In genomic region chr10:101046332-101047238, GRCh38 we compare ENCODE assay signal across 17 cellular contexts. TPM values are rescaled to one million over a fixed set of nuclear protein-coding genes. Genes with fewer than 3 reads are reported as not detected.
DNase-seq lines count a peak whose midpoint lies in the region; ATAC-seq, FAIRE-seq and TF ChIP-seq lines count a peak whose summit lies in the region.
"Had no signal": no experiment of that assay in that cellular context is flagged by ENCODE, and none has a peak within 500 bp of the region (broad histone marks: within the 10 kb centered on the region; RNA-seq: fewer than 3 reads in every experiment).

No MANE protein-coding gene starts in this region.

- peak overlapping the region; percentile 28 for H3K4me3 Mint-ChIP-seq in neural crest cell
- H3K4me3 Mint-ChIP-seq: activated CD8-positive, alpha-beta T cell treated with anti-CD3 and anti-CD28 coated beads for 36 hours had no signal

- H3K27me3 Mint-ChIP-seq in neural crest cell (ENCODE audit: low read depth) = peaks cover 76% of the 10 kb centered on the region

- H2BK5ac ChIP-seq in H1 (ENCODE audit: low read depth, low read length) = no peak overlapping the region; the same call in 1 of the 2 replicates

- no peak overlapping the region for H4K91ac ChIP-seq in H1 (replicated peaks; ENCODE audit: insufficient read length, low read length)

- H3K18ac ChIP-seq in H1 (ENCODE audit: extremely low read depth, low read length) = peak overlapping the region; percentile 41; the same call in 1 of the 2 replicates

- peaks cover 5% of the 10 kb centered on the region; the same call in 1 of the 2 replicates for H3K23me2 ChIP-seq in H1 (ENCODE audit: low read depth, low read length)

- no peak overlapping the region; a peak in 1 of 7 replicates for H3K9ac ChIP-seq in H1 (replicated peaks in 1 of 4; ENCODE audit: extremely low read depth in 1 of 4, low read depth in 3 of 4, low read length in 3 of 4)

- peaks cover 45 to 79% (median 70%) of the 10 kb centered on the region in 4 experiments for H3K27me3 ChIP-seq in H1 (replicated peaks in 1 of 4; ENCODE audit: control insufficient read depth in 3 of 4, extremely low read depth in 1 of 4, insufficient read depth in 3 of 4, low read length in 3 of 4)

- no peak for TF ChIP-seq RAD21 in H1 (IDR thresholded peaks at IDR 0.05 in 1 of 2, conservative IDR thresholded peaks at IDR 0.05 in 1 of 2; ENCODE audit: low read depth in 2 of 2, low read length in 2 of 2)

- H3K79me1 ChIP-seq in H1 (ENCODE audit: low read depth, low read length) = no peaks in the 10 kb centered on the region

- POLR2A ChIA-PET in H1 (lab: Charles Lee; ENCODE audit: partially characterized antibody) = interaction anchor here (1.1 to 8.1 kb wide), 3 partner anchors 12 to 90 kb away, joined by 4 to 85 read pairs (median 6); partner anchors contain the start of gene KAZALD1

- no peaks in the 10 kb centered on the region for H3K79me2 ChIP-seq in H1 (ENCODE audit: control insufficient read depth in 1 of 2, insufficient read depth in 2 of 2, low read length in 2 of 2)

- H3K9me3 ChIP-seq in H1 (ENCODE audit: insufficient read depth in 2 of 2, low read depth in 1 of 2, low read length in 1 of 2) = no peaks in the 10 kb centered on the region
- H3K9me3 ChIP-seq: prostate gland had no signal

- CTCF ChIA-PET in H1 (lab: Charles Lee; ENCODE audit: partially characterized antibody) = interaction anchor here (0.6 to 59.5 kb wide), 21 partner anchors 0 to 1561 kb away, joined by 3 to 2176 read pairs (median 5); partner anchors contain the start of genes KAZALD1, PDZD7, SEMA4G and SFXN3

- no peak for TF ChIP-seq EP300 in H1 (IDR thresholded peaks at IDR 0.05; ENCODE audit: borderline replicate concordance in 1 of 2, low read depth in 2 of 2, low read length in 2 of 2)

- H3K9me3 Mint-ChIP-seq in neural crest cell = no peaks in the 10 kb centered on the region
- H3K9me3 Mint-ChIP-seq: activated CD8-positive, alpha-beta T cell treated with anti-CD3 and anti-CD28 coated beads for 36 hours had no signal

- H2BK20ac ChIP-seq in H1 (ENCODE audit: low read length) = no peak overlapping the region

- TF ChIP-seq CTCF in H1 (IDR thresholded peaks at IDR 0.05; ENCODE audit: control extremely low read depth in 1 of 3, insufficient read depth in 1 of 3, low read depth in 1 of 3, low read length in 3 of 3) (no peak), neural crest cell (conservative IDR thresholded peaks at IDR 0.05) (no peak)

- H4K8ac ChIP-seq in H1 (ENCODE audit: extremely low read depth, insufficient read depth, low read length) = peak overlapping the region; percentile 46; the same call in 1 of the 2 replicates

- H4K20me1 ChIP-seq in H1 (replicated peaks in 1 of 2; ENCODE audit: control insufficient read depth in 1 of 2, insufficient read depth in 2 of 2, low read length in 2 of 2) = peaks cover 11 to 14% of the 10 kb centered on the region in 2 experiments

- no peak overlapping the region for H3K4ac ChIP-seq in H1 (replicated peaks; ENCODE audit: insufficient read length, low read depth, low read length)

- no peak overlapping the region for H4K5ac ChIP-seq in H1 (ENCODE audit: insufficient read length, low read depth, low read length)

- ATAC-seq in GM18909 (IDR thresholded peaks at IDR 0.05; ENCODE audit: poor library complexity, unreplicated experiment) (no peak), GM18873 (IDR thresholded peaks at IDR 0.05; ENCODE audit: low FRiP score, unreplicated experiment) (no peak)
- ATAC-seq: activated CD8-positive, alpha-beta T cell treated with anti-CD3 and anti-CD28 coated beads for 36 hours; esophagus mucosa; left cardiac atrium had no signal

- H3K4me1 Mint-ChIP-seq in neural crest cell = peaks cover 48% of the 10 kb centered on the region

- H3K56ac ChIP-seq in H1 (replicated peaks; ENCODE audit: insufficient read length, low read depth, low read length) = no peak overlapping the region

- peak overlapping the region; percentile 65 to 71 for H3K4me2 ChIP-seq in H1 (ENCODE audit: insufficient read depth in 1 of 2, low read depth in 2 of 2, low read length in 2 of 2)

- no peak overlapping the region for H2BK120ac ChIP-seq in H1 (replicated peaks; ENCODE audit: low read depth, low read length)

- no peak overlapping the region for H2AFZ ChIP-seq in H1 (ENCODE audit: low read length)

- peak overlapping the region; percentile 96; the same call in 1 of the 2 replicates for H2BK15ac ChIP-seq in H1 (ENCODE audit: low read length)

- TF ChIP-seq POLR2A in H1 (IDR thresholded peaks at IDR 0.05; ENCODE audit: control extremely low read depth in 1 of 2, low read depth in 2 of 2, low read length in 2 of 2) = no peak

- H3K4me3 ChIP-seq in H1 (ENCODE audit: extremely low read depth in 1 of 4, insufficient read depth in 2 of 4, low read depth in 3 of 4, low read length in 4 of 4) = peak overlapping the region in 2 of 4 experiments; percentile 7 to 50; a peak in 5 of 8 replicates
- H3K4me3 ChIP-seq: coronary artery, prostate gland had no signal

- no peak overlapping the region for H3K27ac ChIP-seq in H1 (ENCODE audit: low read depth, low read length)
- H3K27ac ChIP-seq: coronary artery, prostate gland had no signal

- H3K14ac ChIP-seq in H1 (ENCODE audit: insufficient read length) = no peak overlapping the region

- peaks cover 9 to 34% (median 20%) of the 10 kb centered on the region in 4 experiments for H3K4me1 ChIP-seq in H1 (replicated peaks in 1 of 4; ENCODE audit: control insufficient read depth in 3 of 4, insufficient read depth in 4 of 4, low read length in 3 of 4)

- H3K27ac Mint-ChIP-seq in neural crest cell (ENCODE audit: unreplicated experiment) = no peak overlapping the region
- H3K27ac Mint-ChIP-seq: activated CD8-positive, alpha-beta T cell treated with anti-CD3 and anti-CD28 coated beads for 36 hours; CD14-positive monocyte had no signal

- no peak for FAIRE-seq in H1 (lab: Jason Lieb, UNC)

- H3K36me3 ChIP-seq in H1 (ENCODE audit: control insufficient read depth in 2 of 4, insufficient read depth in 4 of 4, low read length in 3 of 4) = no peaks in the 10 kb centered on the region
- H3K36me3 ChIP-seq: prostate gland had no signal

- peaks cover 3% of the 10 kb centered on the region for H3K36me3 Mint-ChIP-seq in neural crest cell (ENCODE audit: low read depth)

- DNase-seq in ELR (ENCODE audit: low read depth) = peak; percentile 58
- peak; percentile 34 to 58 for DNase-seq in NCI-H187 (lab: John Stamatoyannopoulos, UW)
- DNase-seq in H1 (ENCODE audit: low read depth in 1 of 2, low spot score in 2 of 2) = no peak
- DNase-seq in neural crest cell (ENCODE audit: low read depth, low spot score) = no peak
- DNase-seq in DMS79 treated with DMSO at 0.1 percent for 48 hours (lab: John Stamatoyannopoulos, UW) = no peak
- DNase-seq: activated CD8-positive, alpha-beta T cell treated with anti-CD3 and anti-CD28 coated beads for 36 hours; anterior cingulate cortex; GDM1; left cardiac atrium; NCI-H2081; stimulated activated CD4-positive, alpha-beta T cell treated with anti-CD3 and anti-CD28 coated beads, Interleukin-15, amount 100 ng/mL, for 24 hours had no signal

- H2BK12ac ChIP-seq in H1 (ENCODE audit: low read depth, low read length) = 0 out of 2 replicates have a peak overlapping the region, but pooled peaks have one; percentile 64

- H3K23ac ChIP-seq in H1 (ENCODE audit: insufficient read length) = no peak overlapping the region

- 12% methylated on average over 23 of the region's 25 CpGs; no CpG with 5 or more reads in 1 of the 2 experiments for WGBS in H1 (ENCODE audit: extremely low coverage in 1 of 2, insufficient coverage in 1 of 2, insufficient read length in 1 of 2, insufficient replicate concordance in 2 of 2, low coverage in 1 of 2, low lambda C conversion rate in 2 of 2, missing lambda C conversion rate in 1 of 2), 2 experiments

- H2AK5ac ChIP-seq in H1 (ENCODE audit: low read depth, low read length) = no peak overlapping the region

RNA-seq across cellular contexts. Expression of gene KAZALD1, which starts 15.2 kb away (rescaled TPM):
- 0.84 and 1.9 TPM in 2 replicates for total RNA-seq in H1 (2021; fragmentation: NEBNext Ultra II Directional; extraction: Animal tissue kit (Norgen Biotek cat#: 25700))
- 0.65 and 1.1 TPM in 2 replicates for polyA plus RNA-seq in H1 (2011; rRNA removed)
- 0.97 TPM for polyA plus RNA-seq in H1 (2011; cell fraction: cytosol; rRNA removed)
- polyA plus RNA-seq in H1 (2011; cell fraction: nucleus; rRNA removed) = 2.2 TPM
- polyA plus RNA-seq in H1 (2012, experiment 1 of 2) = 0.84 to 1.2 TPM (median 1.1 TPM) in 4 replicates
- polyA plus RNA-seq in H1 (2012, experiment 2 of 2) = 0.28 TPM
- polyA plus RNA-seq in H1 (2013, experiment 1 of 2) = 1.0 TPM
- 1.1 TPM for polyA plus RNA-seq in H1 (2013, experiment 2 of 2)
- 0.76 and 1.0 TPM in 2 replicates for polyA minus RNA-seq in H1 (2011; rRNA and poly(A)+ RNA removed)
- 0.81 TPM for polyA minus RNA-seq in H1 (2011; cell fraction: cytosol; rRNA and poly(A)+ RNA removed)
- polyA minus RNA-seq in H1 (2011; cell fraction: nucleus; rRNA and poly(A)+ RNA removed) = 3.6 TPM
- 1.4 and 2.9 TPM in 2 replicates for total RNA-seq in neural crest cell

RNA-seq across cellular contexts. Expression of gene SFXN3, which starts 15.6 kb away (rescaled TPM):
- 2.8 and 3.1 TPM in 2 replicates for total RNA-seq in H1 (2021; fragmentation: NEBNext Ultra II Directional; extraction: Animal tissue kit (Norgen Biotek cat#: 25700))
- polyA plus RNA-seq in H1 (2011; rRNA removed) = 2.6 and 3.0 TPM in 2 replicates
- 4.4 TPM for polyA plus RNA-seq in H1 (2011; cell fraction: cytosol; rRNA removed)
- polyA plus RNA-seq in H1 (2011; cell fraction: nucleus; rRNA removed) = 7.8 TPM
- 1.7 to 2.2 TPM (median 2.0 TPM) in 4 replicates for polyA plus RNA-seq in H1 (2012, experiment 1 of 2)
- 1.5 TPM for polyA plus RNA-seq in H1 (2012, experiment 2 of 2)
- 2.6 TPM for polyA plus RNA-seq in H1 (2013, experiment 1 of 2)
- 2.5 TPM for polyA plus RNA-seq in H1 (2013, experiment 2 of 2)
- polyA minus RNA-seq in H1 (2011; rRNA and poly(A)+ RNA removed) = 7.1 and 7.3 TPM in 2 replicates
- polyA minus RNA-seq in H1 (2011; cell fraction: cytosol; rRNA and poly(A)+ RNA removed) = 0.88 TPM
- 4.6 TPM for polyA minus RNA-seq in H1 (2011; cell fraction: nucleus; rRNA and poly(A)+ RNA removed)
- total RNA-seq in neural crest cell = 1.9 and 2.1 TPM in 2 replicates

RNA-seq across cellular contexts. Expression of gene PDZD7, which starts 15.7 kb away (rescaled TPM):
- 0.88 and 1.1 TPM in 2 replicates for total RNA-seq in H1 (2021; fragmentation: NEBNext Ultra II Directional; extraction: Animal tissue kit (Norgen Biotek cat#: 25700))
- 1.6 and 1.7 TPM in 2 replicates for polyA plus RNA-seq in H1 (2011; rRNA removed)
- 2.2 TPM for polyA plus RNA-seq in H1 (2011; cell fraction: cytosol; rRNA removed)
- polyA plus RNA-seq in H1 (2011; cell fraction: nucleus; rRNA removed) = 7.2 TPM
- 1.2 to 2.1 TPM (median 1.6 TPM) in 4 replicates for polyA plus RNA-seq in H1 (2012, experiment 1 of 2)
- polyA plus RNA-seq in H1 (2012, experiment 2 of 2) = 1.0 TPM
- 0.97 TPM for polyA plus RNA-seq in H1 (2013, experiment 1 of 2)
- polyA plus RNA-seq in H1 (2013, experiment 2 of 2) = 0.72 TPM
- 0.85 and 1.5 TPM in 2 replicates for polyA minus RNA-seq in H1 (2011; rRNA and poly(A)+ RNA removed)
- polyA minus RNA-seq in H1 (2011; cell fraction: cytosol; rRNA and poly(A)+ RNA removed) = 2.6 TPM
- 3.9 TPM for polyA minus RNA-seq in H1 (2011; cell fraction: nucleus; rRNA and poly(A)+ RNA removed)
- 0.50 and 0.68 TPM in 2 replicates for total RNA-seq in neural crest cell
- polyA plus RNA-seq: CD14-positive monocyte had no signal

RNA-seq across cellular contexts. Expression of gene LZTS2, which starts 47.0 kb away (rescaled TPM):
- 75.7 and 79.3 TPM in 2 replicates for total RNA-seq in H1 (2021; fragmentation: NEBNext Ultra II Directional; extraction: Animal tissue kit (Norgen Biotek cat#: 25700))
- polyA plus RNA-seq in H1 (2011; rRNA removed) = 99.5 and 161 TPM in 2 replicates
- polyA plus RNA-seq in H1 (2011; cell fraction: cytosol; rRNA removed) = 84.1 TPM
- polyA plus RNA-seq in H1 (2011; cell fraction: nucleus; rRNA removed) = 198 TPM
- 34.9 to 80.3 TPM (median 70.1 TPM) in 4 replicates for polyA plus RNA-seq in H1 (2012, experiment 1 of 2)
- 71.2 TPM for polyA plus RNA-seq in H1 (2012, experiment 2 of 2)
- polyA plus RNA-seq in H1 (2013, experiment 1 of 2) = 61.8 TPM
- polyA plus RNA-seq in H1 (2013, experiment 2 of 2) = 57.5 TPM
- 25.8 and 26.7 TPM in 2 replicates for polyA minus RNA-seq in H1 (2011; rRNA and poly(A)+ RNA removed)
- 45.7 TPM for polyA minus RNA-seq in H1 (2011; cell fraction: cytosol; rRNA and poly(A)+ RNA removed)
- 51.4 TPM for polyA minus RNA-seq in H1 (2011; cell fraction: nucleus; rRNA and poly(A)+ RNA removed)
- total RNA-seq in neural crest cell = 70.8 and 71.0 TPM in 2 replicates

RNA-seq across cellular contexts. Expression of gene TWNK, which starts 59.2 kb away (rescaled TPM):
- 32.5 and 34.9 TPM in 2 replicates for total RNA-seq in H1 (2021; fragmentation: NEBNext Ultra II Directional; extraction: Animal tissue kit (Norgen Biotek cat#: 25700))
- 15.4 TPM in 2 replicates for polyA plus RNA-seq in H1 (2011; rRNA removed)
- 18.2 TPM for polyA plus RNA-seq in H1 (2011; cell fraction: cytosol; rRNA removed)
- polyA plus RNA-seq in H1 (2011; cell fraction: nucleus; rRNA removed) = 18.3 TPM
- polyA plus RNA-seq in H1 (2012, experiment 1 of 2) = 27.7 to 35.2 TPM (median 32.6 TPM) in 4 replicates
- 9.5 TPM for polyA plus RNA-seq in H1 (2012, experiment 2 of 2)
- polyA plus RNA-seq in H1 (2013, experiment 1 of 2) = 17.1 TPM
- polyA plus RNA-seq in H1 (2013, experiment 2 of 2) = 16.0 TPM
- 29.8 and 30.7 TPM in 2 replicates for polyA minus RNA-seq in H1 (2011; rRNA and poly(A)+ RNA removed)
- polyA minus RNA-seq in H1 (2011; cell fraction: cytosol; rRNA and poly(A)+ RNA removed) = 8.3 TPM
- 17.7 TPM for polyA minus RNA-seq in H1 (2011; cell fraction: nucleus; rRNA and poly(A)+ RNA removed)
- 14.3 and 14.6 TPM in 2 replicates for total RNA-seq in neural crest cell

Comparison
In these comparisons a context has a peak if more than half of its experiments do, and no peak if none do; other contexts are left out.
1. DNase-seq: peak in ELR (single experiment) and NCI-H187 (2 of 2); none in H1 (0 of 2), neural crest cell (single experiment) and DMS79 treated with DMSO at 0.1 percent for 48 hours (single experiment).